In genomic region chr2:85497944-85498630, GRCh38 we compare ENCODE assay signal across 1 cellular context.
TF ChIP-seq lines count a peak whose summit lies in the region.

No MANE protein-coding gene starts in this region.

TF ChIP-seq in K562, 482 proteins besides CTCF, POLR2A, EP300 and RAD21 (continued from another document and continues in another):
- TF ChIP-seq DIDO1 (tag; IDR thresholded peaks at IDR 0.05; ENCODE audit: low read depth) (peak; percentile 49; the same call in 1 of the 2 replicates), ZBTB34 (CRISPR knock-in tag; IDR thresholded peaks at IDR 0.05) (peak; percentile 65; the same call in 1 of the 2 replicates), ETV6 (IDR thresholded peaks at IDR 0.05; ENCODE audit: borderline replicate concordance in 1 of 2, low read depth in 2 of 2, low read length in 1 of 2) (no peak), ETV6 (CRISPR knock-in tag; IDR thresholded peaks at IDR 0.05; ENCODE audit: borderline replicate concordance) (no peak), NR2C1 (IDR thresholded peaks at IDR 0.05) (no peak), NR2C1 (tag; IDR thresholded peaks at IDR 0.05) (peak; percentile 89), TCF15 (CRISPR knock-in tag; IDR thresholded peaks at IDR 0.05) (peak; percentile 87), ZC3H11A (IDR thresholded peaks at IDR 0.05; ENCODE audit: low read depth, low read length) (no peak), ZBTB12 (CRISPR knock-in tag; IDR thresholded peaks at IDR 0.05) (peak; percentile 68; the same call in 1 of the 2 replicates), ZNF445 (CRISPR knock-in tag; IDR thresholded peaks at IDR 0.05; ENCODE audit: low read depth) (0 out of 2 replicates have a peak, but pooled peaks have one; percentile 59), RBM14 (IDR thresholded peaks at IDR 0.05; ENCODE audit: borderline replicate concordance, insufficient read depth, low read depth, low read length) (no peak), ZNF76 (CRISPR knock-in tag; IDR thresholded peaks at IDR 0.05; ENCODE audit: borderline replicate concordance) (peak; percentile 92), KLF10 (CRISPR knock-in tag; IDR thresholded peaks at IDR 0.05) (0 out of 2 replicates have a peak, but pooled peaks have one; percentile 11), MYC (IDR thresholded peaks at IDR 0.05; ENCODE audit: low read depth, low read length) (no peak), MYC (CRISPR knock-in tag; IDR thresholded peaks at IDR 0.05; ENCODE audit: borderline replicate concordance, low read depth) (peak; percentile 88; the same call in 1 of the 2 replicates), ZNF311 (CRISPR knock-in tag; IDR thresholded peaks at IDR 0.05) (peak; percentile 93), ARID4B (CRISPR knock-in tag; IDR thresholded peaks at IDR 0.05) (no peak), MTF1 (CRISPR knock-in tag; IDR thresholded peaks at IDR 0.05; ENCODE audit: borderline replicate concordance) (peak; percentile 77; the same call in 1 of the 2 replicates), POLR2B (IDR thresholded peaks at IDR 0.05; ENCODE audit: low read depth, partially characterized antibody) (no peak), PHTF2 (CRISPR knock-in tag; IDR thresholded peaks at IDR 0.05) (0 out of 2 replicates have a peak, but pooled peaks have one; percentile 48), ZNF280B (CRISPR knock-in tag; IDR thresholded peaks at IDR 0.05) (no peak), PATZ1 (CRISPR knock-in tag; IDR thresholded peaks at IDR 0.05; ENCODE audit: borderline replicate concordance) (peak; percentile 74; the same call in 1 of the 2 replicates), ZNF324 (CRISPR knock-in tag; IDR thresholded peaks at IDR 0.05) (peak; percentile 39; the same call in 1 of the 2 replicates), KLF13 (tag; IDR thresholded peaks at IDR 0.05; ENCODE audit: borderline replicate concordance, low read depth) (peak; percentile 71; the same call in 1 of the 2 replicates), KLF6 (CRISPR knock-in tag; IDR thresholded peaks at IDR 0.05; ENCODE audit: borderline replicate concordance) (peak; percentile 94), SPI1 (IDR thresholded peaks at IDR 0.05; ENCODE audit: borderline replicate concordance, low read depth, low read length) (no peak), TAF7 (tag; IDR thresholded peaks at IDR 0.05) (peak; percentile 68), NFIX (CRISPR knock-in tag; IDR thresholded peaks at IDR 0.05; ENCODE audit: low read depth) (peak; percentile 51; the same call in 1 of the 2 replicates), ZBTB11 (CRISPR knock-in tag; IDR thresholded peaks at IDR 0.05) (0 out of 6 replicates have a peak, but pooled peaks of 1 of the 3 experiments have one; percentile 21), HOMEZ (CRISPR knock-in tag; IDR thresholded peaks at IDR 0.05) (0 out of 2 replicates have a peak, but pooled peaks have one; percentile 35), SMARCB1 (IDR thresholded peaks at IDR 0.05; ENCODE audit: insufficient read length, low read depth) (no peak), ZNF589 (CRISPR knock-in tag; IDR thresholded peaks at IDR 0.05; ENCODE audit: low read depth) (peak; percentile 95), THRA (IDR thresholded peaks at IDR 0.05) (no peak), ZNF395 (CRISPR knock-in tag; IDR thresholded peaks at IDR 0.05) (peak; percentile 96), TCFL5 (CRISPR knock-in tag; conservative IDR thresholded peaks at IDR 0.05) (peak; percentile 82), ZNF75A (CRISPR knock-in tag; IDR thresholded peaks at IDR 0.05) (peak; percentile 44; the same call in 1 of the 2 replicates), PTTG1 (tag; IDR thresholded peaks at IDR 0.05; ENCODE audit: low read depth) (peak; percentile 94), NUFIP1 (IDR thresholded peaks at IDR 0.05; ENCODE audit: partially characterized antibody) (peak; percentile 64), MECOM (CRISPR knock-in tag; IDR thresholded peaks at IDR 0.05) (peak; percentile 86), ZNF165 (CRISPR knock-in tag; IDR thresholded peaks at IDR 0.05; ENCODE audit: borderline replicate concordance) (peak; percentile 77; the same call in 1 of the 2 replicates)
